Comparison of ENCODE assay signal across 8 cellular contexts in genomic region chr16:2513405-2514332, GRCh38. TPM values are rescaled to one million over a fixed set of nuclear protein-coding genes. Genes with fewer than 3 reads are reported as not detected.
DNase-seq lines count a peak whose midpoint lies in the region; ATAC-seq, FAIRE-seq and TF ChIP-seq lines count a peak whose summit lies in the region.

Gene ATP6V0C (plus strand): TSS chr16:2513952. CDS start chr16:2514104, 152 bp downstream.

- no peaks in the 10 kb centered on the region for H3K9me3 Mint-ChIP-seq in central memory CD8-positive, alpha-beta T cell

- H3K36me3 Mint-ChIP-seq in central memory CD8-positive, alpha-beta T cell (ENCODE audit: insufficient read depth) = peaks cover 22% of the 10 kb centered on the region

- peak within 1 kb of the TSS; percentile 80 for H3K4me3 ChIP-seq in AG09309 (ENCODE audit: control insufficient read depth, low read depth, low read length)
- H3K4me3 ChIP-seq in keratinocyte (ENCODE audit: control insufficient read depth in 2 of 3, extremely low read depth in 1 of 3, insufficient read depth in 2 of 3, low read depth in 1 of 3, low read length in 3 of 3) = peak within 1 kb of the TSS; percentile 70 to 90 (median 88)

- peak; percentile 72 for ATAC-seq in GM19025 (IDR thresholded peaks at IDR 0.05; ENCODE audit: low read depth, unreplicated experiment)
- peak; percentile 59 for ATAC-seq in HG03196 (IDR thresholded peaks at IDR 0.05; ENCODE audit: unreplicated experiment)
- peak; percentile 89 for ATAC-seq in central memory CD8-positive, alpha-beta T cell (replicated peaks; ENCODE audit: extremely low read depth, poor library complexity, severe bottlenecking)

- no peak for FAIRE-seq in keratinocyte (lab: Jason Lieb, UNC)

- H2AFZ ChIP-seq in keratinocyte (ENCODE audit: control insufficient read depth, low read length) = peak within 1 kb of the TSS; percentile 63

- H3K9me1 ChIP-seq in keratinocyte (ENCODE audit: control insufficient read depth, extremely low read depth, insufficient read depth, low read length) = peaks cover 13% of the 10 kb centered on the region

- H3K36me3 ChIP-seq in keratinocyte (ENCODE audit: control insufficient read depth in 2 of 2, extremely low read depth in 1 of 2, insufficient read depth in 2 of 2, low read length in 2 of 2) = peaks cover 1 to 5% of the 10 kb centered on the region in 2 experiments

- H3K27ac Mint-ChIP-seq in central memory CD8-positive, alpha-beta T cell (ENCODE audit: low read depth) = peak within 1 kb of the TSS; percentile 96

- peaks cover 59% of the 10 kb centered on the region for H3K4me1 Mint-ChIP-seq in central memory CD8-positive, alpha-beta T cell

- peaks cover 32% of the 10 kb centered on the region for H3K4me1 ChIP-seq in keratinocyte (ENCODE audit: control insufficient read depth, extremely low read depth, insufficient read depth, low read length)

- DNase-seq in AG09309 (ENCODE audit: low read depth) (no peak), NCI-H345 (lab: John Stamatoyannopoulos, UW) (peak; percentile 95), keratinocyte (ENCODE audit: low read depth, low spot score) (no peak)
- DNase-seq in activated CD4-positive, CD25-positive, alpha-beta regulatory T cell treated with anti-CD3 and anti-CD28 coated beads, Interleukin-2, amount 50 U/mL, for 16 hours (ENCODE audit: low read depth, low spot score) = peak; percentile 82
- DNase-seq in central memory CD8-positive, alpha-beta T cell (ENCODE audit: low spot score in 2 of 2) = peak; percentile 89
- DNase-seq in stimulated activated CD4-positive, alpha-beta T cell treated with anti-CD3 and anti-CD28 coated beads, Interleukin-12 subunit alpha, Interleukin-12 subunit beta, amount 100 ng/mL, for 48 hours (ENCODE audit: low read depth in 2 of 3, low spot score in 1 of 3) = peak; percentile 78 to 84 (median 80)

- H3K27me3 ChIP-seq in keratinocyte (ENCODE audit: control insufficient read depth, extremely low read depth, insufficient read depth, low read length) = no peaks in the 10 kb centered on the region

- H3K4me3 Mint-ChIP-seq in central memory CD8-positive, alpha-beta T cell = peak within 1 kb of the TSS; percentile 87

- H4K20me1 ChIP-seq in keratinocyte (ENCODE audit: control insufficient read depth, extremely low read depth, insufficient read depth, low read length) = peaks cover 30% of the 10 kb centered on the region

- H3K9me3 ChIP-seq in keratinocyte (ENCODE audit: control insufficient read depth, low read depth, low read length) = no peaks in the 10 kb centered on the region

- H3K4me2 ChIP-seq in keratinocyte (ENCODE audit: control insufficient read depth, extremely low read depth, insufficient read depth, low read depth, low read length) = peak within 1 kb of the TSS; percentile 82

- dilution Hi-C loops in keratinocyte (cut with MboI; ENCODE audit: extremely low pct_ligation_motif_present, low sequenced_read_pairs) = no loop called here

- H3K27ac ChIP-seq in keratinocyte (ENCODE audit: control insufficient read depth, insufficient read depth, low read length) = peak within 1 kb of the TSS; percentile 69

- TF ChIP-seq CTCF in AG09309 (IDR thresholded peaks at IDR 0.05; ENCODE audit: control insufficient read depth, insufficient read depth, low read depth, low read length, missing control alignments) (no peak), keratinocyte (optimal IDR thresholded peaks at IDR 0.05 in 1 of 3, IDR thresholded peaks at IDR 0.05 in 1 of 3, conservative IDR thresholded peaks at IDR 0.05 in 1 of 3; ENCODE audit: extremely low read depth in 1 of 3, insufficient read depth in 2 of 3, low read length in 3 of 3) (no peak)

- no peaks in the 10 kb centered on the region for H3K27me3 Mint-ChIP-seq in central memory CD8-positive, alpha-beta T cell

- H3K9ac ChIP-seq in keratinocyte (ENCODE audit: control insufficient read depth, extremely low read depth, insufficient read depth, low read length) = peak within 1 kb of the TSS; percentile 93

- H3K79me2 ChIP-seq in keratinocyte (ENCODE audit: control insufficient read depth, insufficient read depth, low read length) = peaks cover 47% of the 10 kb centered on the region

RNA-seq across cellular contexts. Expression of gene ATP6V0C, which starts in this region (rescaled TPM):
- 10.6 to 109 TPM (median 11.4 TPM) in 3 replicates for polyA plus RNA-seq in keratinocyte
- polyA plus RNA-seq in keratinocyte (2011; ENCODE audit: low read depth) = 169 TPM
- 40.0 and 100 TPM in 2 replicates for polyA plus RNA-seq in keratinocyte (2011; cell fraction: cytosol; rRNA removed)
- polyA plus RNA-seq in keratinocyte (2011; cell fraction: nucleus; rRNA removed) = 79.4 and 81.9 TPM in 2 replicates
- polyA plus RNA-seq in keratinocyte (2012; ENCODE audit: low replicate concordance) = 218 and 435 TPM in 2 replicates
- polyA minus RNA-seq in keratinocyte = 17.6 to 114 TPM (median 20.6 TPM) in 3 replicates
- 241 TPM for polyA minus RNA-seq in keratinocyte (2011; cell fraction: cytosol; rRNA and poly(A)+ RNA removed)
- 36.1 and 43.0 TPM in 2 replicates for polyA minus RNA-seq in keratinocyte (2011; cell fraction: nucleus; rRNA and poly(A)+ RNA removed)

Comparison
In these comparisons a context has a peak if more than half of its experiments do, and no peak if none do; other contexts are left out.
1. DNase-seq: peak in NCI-H345 (single experiment), activated CD4-positive, CD25-positive, alpha-beta regulatory T cell treated with anti-CD3 and anti-CD28 coated beads, Interleukin-2, amount 50 U/mL, for 16 hours (single experiment), central memory CD8-positive, alpha-beta T cell (2 of 2) and stimulated activated CD4-positive, alpha-beta T cell treated with anti-CD3 and anti-CD28 coated beads, Interleukin-12 subunit alpha, Interleukin-12 subunit beta, amount 100 ng/mL, for 48 hours (3 of 3); none in AG09309 (single experiment) and keratinocyte (single experiment).
2. Peak in every context shown above with its lines, with median percentiles within 50 percentile points of each other: ATAC-seq.